Comparison of ENCODE assay signal across 10 cellular contexts in the genomic region with DNA sequence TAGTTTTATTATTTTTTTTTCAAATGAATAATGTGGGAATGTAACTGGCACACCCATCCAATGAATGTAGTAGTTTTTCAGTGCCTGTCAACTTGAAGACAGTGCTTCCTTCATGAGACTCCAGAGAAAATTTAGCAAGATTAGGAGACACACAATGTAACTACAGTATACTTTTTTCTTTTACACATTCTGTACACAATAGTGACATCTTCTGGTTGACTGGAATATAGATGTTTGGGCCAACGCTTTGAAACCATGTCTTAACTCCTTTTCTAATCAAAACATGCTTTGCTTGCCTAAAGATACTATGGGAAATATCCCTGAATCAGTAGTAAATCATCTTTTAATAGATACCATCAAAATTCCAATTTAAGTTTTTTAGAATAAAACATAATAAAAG.
A peak's percentile ranks its signal among the peaks of the same experiment; 100 is the strongest.
DNase-seq lines count a peak whose midpoint lies in the region; ATAC-seq, FAIRE-seq and TF ChIP-seq lines count a peak whose summit lies in the region.
"Had no signal": no experiment of that assay in that cellular context is flagged by ENCODE, and none has a peak within 500 bp of the region (broad histone marks: within the 10 kb centered on the region; RNA-seq: fewer than 3 reads in every experiment).

No MANE protein-coding gene starts in this region.

- no peak overlapping the region for H3K27ac ChIP-seq in hepatocyte
- no peak overlapping the region for H3K27ac ChIP-seq in uterus

- H3K4me3 ChIP-seq in hepatocyte, result no peak overlapping the region
- H3K4me3 ChIP-seq in uterus, result no peak overlapping the region
- H3K4me3 ChIP-seq: lung had no signal

- H3K27me3 ChIP-seq in hepatocyte (no peaks in the 10 kb centered on the region), uterus (no peaks in the 10 kb centered on the region)

- FAIRE-seq in D721Med (lab: Jason Lieb, UNC), result peak; percentile 55

- DNase-seq in D721Med (ENCODE audit: insufficient read length, low spot score) (no peak), NCI-H1105 (lab: John Stamatoyannopoulos, UW) (peak; percentile 13), SW480 (ENCODE audit: low spot score) (peak; percentile 47), hepatocyte (ENCODE audit: low spot score) (peak; percentile 56), uterus (no peak)
- DNase-seq in activated naive CD4-positive, alpha-beta T cell treated with anti-CD3 and anti-CD28 coated beads, Interleukin-2, amount 50 U/mL, for 72 hours (ENCODE audit: low spot score in 2 of 2), result no peak

- intact Hi-C loops in uterus (cut with DNase I; ENCODE audit: low total_unique reads), result no loop called here

- H2AFZ ChIP-seq in hepatocyte, result no peak overlapping the region

- H3K36me3 ChIP-seq in hepatocyte (replicated peaks; ENCODE audit: insufficient read depth, low read depth) (no peaks in the 10 kb centered on the region), uterus (no peaks in the 10 kb centered on the region)

- TF ChIP-seq POLR2A in uterus (IDR thresholded peaks at IDR 0.05), result no peak

- H3K9me3 ChIP-seq in hepatocyte (ENCODE audit: low read depth) (no peaks in the 10 kb centered on the region), uterus (no peaks in the 10 kb centered on the region)

- H3K36me3 Mint-ChIP-seq in activated naive CD4-positive, alpha-beta T cell treated with anti-CD3 and anti-CD28 coated beads, Interleukin-2, amount 50 U/mL, for 72 hours, result no peaks in the 10 kb centered on the region

- ATAC-seq in GM21529 (IDR thresholded peaks at IDR 0.05; ENCODE audit: unreplicated experiment) (peak; percentile 76), HG03520 (IDR thresholded peaks at IDR 0.05; ENCODE audit: unreplicated experiment) (no peak)
- no peak for ATAC-seq in activated naive CD4-positive, alpha-beta T cell treated with anti-CD3 and anti-CD28 coated beads, Interleukin-2, amount 50 U/mL, for 72 hours

- no peak overlapping the region for H3K27ac Mint-ChIP-seq in activated naive CD4-positive, alpha-beta T cell treated with anti-CD3 and anti-CD28 coated beads, Interleukin-2, amount 50 U/mL, for 72 hours
- H3K27ac Mint-ChIP-seq: IgD-negative memory B cell had no signal

- 15% methylated on average over 1 of the region's 1 CpG for WGBS in hepatocyte (ENCODE audit: low lambda C conversion rate, missing lambda C conversion rate)

- H3K4me1 ChIP-seq in hepatocyte (ENCODE audit: insufficient read depth) (no peaks in the 10 kb centered on the region), uterus (no peaks in the 10 kb centered on the region)

- peak; percentile 79 for TF ChIP-seq CTCF in D721Med (IDR thresholded peaks at IDR 0.05; ENCODE audit: insufficient read depth, missing control alignments)
- TF ChIP-seq CTCF in hepatocyte (IDR thresholded peaks at IDR 0.05; ENCODE audit: poor library complexity), result peak; percentile 71
- TF ChIP-seq CTCF in uterus (IDR thresholded peaks at IDR 0.05), result peak; percentile 12 to 41 (median 34)

- H3K79me2 ChIP-seq in hepatocyte, result no peaks in the 10 kb centered on the region

- no peaks in the 10 kb centered on the region for H3K9me2 ChIP-seq in hepatocyte (replicated peaks; ENCODE audit: insufficient read depth)

- H4K20me1 ChIP-seq in hepatocyte (ENCODE audit: insufficient read depth, poor library complexity, severe bottlenecking), result no peaks in the 10 kb centered on the region

- H3K9me3 Mint-ChIP-seq in activated naive CD4-positive, alpha-beta T cell treated with anti-CD3 and anti-CD28 coated beads, Interleukin-2, amount 50 U/mL, for 72 hours, result no peaks in the 10 kb centered on the region

- no peak overlapping the region for H3K4me2 ChIP-seq in hepatocyte

Comparison
In these comparisons a context has a peak if more than half of its experiments do, and no peak if none do; other contexts are left out.
1. DNase-seq: peak in NCI-H1105 (single experiment), SW480 (single experiment) and hepatocyte (single experiment); none in D721Med (single experiment), uterus (0 of 2) and activated naive CD4-positive, alpha-beta T cell treated with anti-CD3 and anti-CD28 coated beads, Interleukin-2, amount 50 U/mL, for 72 hours (0 of 2).
2. Peak in every context shown above with its lines, with median percentiles within 50 percentile points of each other: CTCF ChIP-seq.